ENCODE assay signal across 21 cellular contexts in genomic region chr9:33781736-33782135, GRCh38. TPM values are rescaled to one million over a fixed set of nuclear protein-coding genes. Genes with fewer than 3 reads are reported as not detected.
"Had no signal": no experiment of that assay in that cellular context is flagged by ENCODE, and none has a peak within 500 bp of the region (broad histone marks: within the 10 kb centered on the region; RNA-seq: fewer than 3 reads in every experiment).

No MANE protein-coding gene starts in this region.

- H3K4me3 ChIP-seq: colonic mucosa, lung, sigmoid colon, spleen, testis, upper lobe of right lung had no signal

- DNase-seq: activated CD4-positive, alpha-beta T cell treated with anti-CD3 and anti-CD28 coated beads, Interleukin-2, amount 10 ng/mL, durations not matched to agents 24 days and 14 days; activated CD8-positive, alpha-beta T cell treated with anti-CD3 and anti-CD28 coated beads for 36 hours; activated effector memory CD4-positive, alpha-beta T cell treated with Interleukin-2 at 50 U/mL for 16 hours; activated naive CD4-positive, alpha-beta T cell treated with anti-CD3 and anti-CD28 coated beads, Interleukin-2, amount 50 U/mL, for 16 hours; activated T-cell treated with anti-CD3 and anti-CD28 coated beads, Interleukin-2, amount 50 U/mL, for 24 hours; aorta; brain microvascular endothelial cell; colonic mucosa; endodermal cell; left cardiac atrium; posterior cingulate gyrus; sigmoid colon; spleen; stimulated activated CD4-positive, alpha-beta T cell treated with anti-CD3 and anti-CD28 coated beads, Interleukin-4, amount 100 ng/mL, for 4 hours; testis; upper lobe of right lung had no signal

- H3K9me3 ChIP-seq: colonic mucosa, neutrophil, sigmoid colon, spleen, testis, upper lobe of right lung had no signal

- H3K36me3 ChIP-seq: brain microvascular endothelial cell, colonic mucosa, neutrophil, sigmoid colon, spleen, upper lobe of right lung had no signal

- H3K27ac ChIP-seq: brain microvascular endothelial cell, colonic mucosa, neutrophil, sigmoid colon, spleen, testis, upper lobe of right lung had no signal

- H3K4me1 ChIP-seq: colonic mucosa, sigmoid colon, testis had no signal

- H3K27me3 ChIP-seq: brain microvascular endothelial cell, colonic mucosa, sigmoid colon, testis, upper lobe of right lung had no signal

- ATAC-seq: activated CD8-positive, alpha-beta T cell treated with anti-CD3 and anti-CD28 coated beads for 36 hours; left cardiac atrium; natural killer cell treated with Interleukin-12 subunit alpha and Interleukin-12 subunit beta and Interleukin-15 and Interleukin-18, amount 100 ng/mL, for 72 hours; stimulated activated memory B cell treated with anti-CD40 and anti-IgM and Interleukin-4, amounts not matched to agents 10 μg/mL and 1 μg/mL and 100 μg/mL, for 72 hours; upper lobe of right lung had no signal

RNA-seq across cellular contexts. Expression of gene PRSS3, which starts 13.6 kb away (rescaled TPM):
- total RNA-seq: activated CD4-positive, alpha-beta T cell treated with anti-CD3 and anti-CD28 coated beads, Interleukin-2, amount 10 ng/mL, durations not matched to agents 24 days and 14 days; activated CD8-positive, alpha-beta T cell treated with anti-CD3 and anti-CD28 coated beads for 36 hours; aorta; endodermal cell; left cardiac atrium; mesothelial cell of epicardium; spleen; upper lobe of right lung had no signal
